Comparison of ENCODE assay signal across 8 cellular contexts in genomic region chr1:89029051-89029450, GRCh38. TPM values are rescaled to one million over a fixed set of nuclear protein-coding genes. Genes with fewer than 3 reads are reported as not detected.
DNase-seq lines count a peak whose midpoint lies in the region; ATAC-seq and TF ChIP-seq lines count a peak whose summit lies in the region.
"Not testable (repeated sequence)": the region's sequence is repeated elsewhere in the genome, so short reads cannot be mapped to it uniquely, and the experiment has no call there.
"Had no signal": no experiment of that assay in that cellular context is flagged by ENCODE, and none has a peak within 500 bp of the region (broad histone marks: within the 10 kb centered on the region; RNA-seq: fewer than 3 reads in every experiment).

No MANE protein-coding gene starts in this region.

- H2AFZ ChIP-seq in mammary epithelial cell (ENCODE audit: low read depth, low read length), result not testable (repeated sequence)

- not testable (repeated sequence) for DNase-seq in CD4-positive, alpha-beta T cell; activated T-helper 2 cell treated with anti-CD3 and anti-CD28 coated beads, Interferon-gamma antibody, Interleukin-2, Interleukin-4, amounts not matched to agents 10 μg/mL and 5 μg/mL and 100 μg/mL, durations not matched to agents 14 hours and 24 hours and 36 hours (ENCODE audit: low spot score)
- DNase-seq in EL (peak; percentile 44), NCI-H526 treated with DMSO at 0.1 percent for 48 hours (lab: John Stamatoyannopoulos, UW) (peak; percentile 9), mammary epithelial cell (peak; percentile 18)
- DNase-seq in activated CD4-positive, alpha-beta T cell treated with anti-CD3 and anti-CD28 coated beads, Interleukin-2, amount 10 ng/mL, durations not matched to agents 24 days and 14 days, result peak; percentile 68
- peak in 6 of 9 donors; percentile 12 to 48 (median 27) for DNase-seq in naive thymus-derived CD4-positive, alpha-beta T cell

- not testable (repeated sequence) for H4K20me1 ChIP-seq in mammary epithelial cell (ENCODE audit: insufficient read depth, low read length)

- peaks cover 58% of the 10 kb centered on the region for H3K4me1 Mint-ChIP-seq in CD4-positive, alpha-beta T cell (ENCODE audit: low read depth)
- peaks cover 26% of the 10 kb centered on the region for H3K4me1 Mint-ChIP-seq in activated CD4-positive, alpha-beta T cell treated with anti-CD3 and anti-CD28 coated beads, Interleukin-2, amount 10 ng/mL, durations not matched to agents 24 days and 14 days
- H3K4me1 Mint-ChIP-seq in activated T-helper 2 cell treated with anti-CD3 and anti-CD28 coated beads, Interferon-gamma antibody, Interleukin-2, Interleukin-4, amounts not matched to agents 10 μg/mL and 5 μg/mL and 100 μg/mL, durations not matched to agents 14 hours and 24 hours and 36 hours (ENCODE audit: low read depth), result peaks cover 34% of the 10 kb centered on the region
- peaks cover 10 to 54% (median 45%) of the 10 kb centered on the region in 7 donors for H3K4me1 Mint-ChIP-seq in naive thymus-derived CD4-positive, alpha-beta T cell

- H3K9ac ChIP-seq in mammary epithelial cell (ENCODE audit: insufficient read depth, low read length), result not testable (repeated sequence)

- not testable (repeated sequence) for H3K4me2 ChIP-seq in mammary epithelial cell (ENCODE audit: insufficient read depth, low read depth, low read length)

- H3K27ac Mint-ChIP-seq in CD4-positive, alpha-beta T cell, result peak overlapping the region; percentile 79
- peak overlapping the region; percentile 61 for H3K27ac Mint-ChIP-seq in activated CD4-positive, alpha-beta T cell treated with anti-CD3 and anti-CD28 coated beads, Interleukin-2, amount 10 ng/mL, durations not matched to agents 24 days and 14 days
- H3K27ac Mint-ChIP-seq in activated T-helper 2 cell treated with anti-CD3 and anti-CD28 coated beads, Interferon-gamma antibody, Interleukin-2, Interleukin-4, amounts not matched to agents 10 μg/mL and 5 μg/mL and 100 μg/mL, durations not matched to agents 14 hours and 24 hours and 36 hours, result peak overlapping the region; percentile 37
- H3K27ac Mint-ChIP-seq in naive thymus-derived CD4-positive, alpha-beta T cell, result peak overlapping the region in 7 of 9 donors; percentile 3 to 86 (median 32)

- intact Hi-C loops in CD4-positive, alpha-beta T cell (cut with DNase I, micrococcal nuclease), result loop anchor here in 1 of 2 experiments (5.0 kb wide), 1 partner anchor 38 kb away; the partner anchor contains the start of gene GBP1
- intact Hi-C loops in activated CD4-positive, alpha-beta T cell treated with anti-CD3 and anti-CD28 coated beads, Interleukin-2, amount 10 ng/mL, durations not matched to agents 24 days and 14 days (cut with micrococcal nuclease), result loop anchor here (1.0 kb wide), 1 partner anchor 9 kb away; no protein-coding TSS in a partner anchor
- intact Hi-C loops in activated T-helper 2 cell treated with anti-CD3 and anti-CD28 coated beads, Interferon-gamma antibody, Interleukin-2, Interleukin-4, amounts not matched to agents 10 μg/mL and 5 μg/mL and 100 μg/mL, durations not matched to agents 14 hours and 24 hours and 36 hours (cut with micrococcal nuclease), result loop anchor here (1.0 kb wide), 1 partner anchor 17 kb away; no protein-coding TSS in a partner anchor
- intact Hi-C loops in mammary epithelial cell (cut with micrococcal nuclease); naive thymus-derived CD4-positive, alpha-beta T cell (cut with micrococcal nuclease): not testable (repeated sequence)

- peak; percentile 55 for ATAC-seq in CD4-positive, alpha-beta T cell (ENCODE audit: poor library complexity)
- ATAC-seq in naive thymus-derived CD4-positive, alpha-beta T cell, result not testable (repeated sequence)

- H3K27ac ChIP-seq in CD4-positive, alpha-beta T cell (ENCODE audit: low read depth, low read length); mammary epithelial cell (ENCODE audit: insufficient read depth, low read depth, low read length); naive thymus-derived CD4-positive, alpha-beta T cell (ENCODE audit: low read depth, low read length): not testable (repeated sequence)

- not testable (repeated sequence) for H3K36me3 ChIP-seq in mammary epithelial cell (ENCODE audit: insufficient read depth, low read length); naive thymus-derived CD4-positive, alpha-beta T cell (ENCODE audit: control insufficient read depth in 2 of 3, insufficient read depth in 3 of 3, low read length in 3 of 3)

- H3K9me3 ChIP-seq in CD4-positive, alpha-beta T cell (ENCODE audit: control insufficient read depth, low read length); mammary epithelial cell (replicated peaks; ENCODE audit: insufficient read depth, low read length); naive thymus-derived CD4-positive, alpha-beta T cell (ENCODE audit: control insufficient read depth in 2 of 3, low read length in 3 of 3): not testable (repeated sequence)

- CTCF ChIA-PET in CD4-positive, alpha-beta T cell (lab: Charles Lee); mammary epithelial cell (lab: Charles Lee; ENCODE audit: low non-redundant PET); naive thymus-derived CD4-positive, alpha-beta T cell (lab: Charles Lee): not testable (repeated sequence)

- 45% methylated on average over 2 of the region's 2 CpGs for WGBS in mammary epithelial cell (ENCODE audit: low coverage, missing lambda C conversion rate)

- TF ChIP-seq CTCF in CD4-positive, alpha-beta T cell (IDR thresholded peaks at IDR 0.05); mammary epithelial cell (conservative IDR thresholded peaks at IDR 0.05 in 1 of 2, IDR thresholded peaks at IDR 0.05 in 1 of 2; ENCODE audit: extremely low read depth in 1 of 2, insufficient read depth in 1 of 2, low read depth in 1 of 2, low read length in 2 of 2): not testable (repeated sequence)

- H3K9me3 Mint-ChIP-seq in CD4-positive, alpha-beta T cell, result not testable (repeated sequence)
- H3K9me3 Mint-ChIP-seq in activated CD4-positive, alpha-beta T cell treated with anti-CD3 and anti-CD28 coated beads, Interleukin-2, amount 10 ng/mL, durations not matched to agents 24 days and 14 days, result peaks cover 29% of the 10 kb centered on the region
- H3K9me3 Mint-ChIP-seq in activated T-helper 2 cell treated with anti-CD3 and anti-CD28 coated beads, Interferon-gamma antibody, Interleukin-2, Interleukin-4, amounts not matched to agents 10 μg/mL and 5 μg/mL and 100 μg/mL, durations not matched to agents 14 hours and 24 hours and 36 hours, result peaks cover 55% of the 10 kb centered on the region
- peaks cover 1 to 49% (median 25%) of the 10 kb centered on the region in 11 donors for H3K9me3 Mint-ChIP-seq in naive thymus-derived CD4-positive, alpha-beta T cell

- H3K36me3 Mint-ChIP-seq in CD4-positive, alpha-beta T cell (ENCODE audit: low read depth), result peaks cover 11% of the 10 kb centered on the region
- peaks cover 31% of the 10 kb centered on the region for H3K36me3 Mint-ChIP-seq in activated CD4-positive, alpha-beta T cell treated with anti-CD3 and anti-CD28 coated beads, Interleukin-2, amount 10 ng/mL, durations not matched to agents 24 days and 14 days (ENCODE audit: low read depth)
- H3K36me3 Mint-ChIP-seq in activated T-helper 2 cell treated with anti-CD3 and anti-CD28 coated beads, Interferon-gamma antibody, Interleukin-2, Interleukin-4, amounts not matched to agents 10 μg/mL and 5 μg/mL and 100 μg/mL, durations not matched to agents 14 hours and 24 hours and 36 hours (ENCODE audit: low read depth), result peaks cover 46% of the 10 kb centered on the region
- H3K36me3 Mint-ChIP-seq in naive thymus-derived CD4-positive, alpha-beta T cell, result peaks cover 4 to 73% (median 22%) of the 10 kb centered on the region in 5 donors

- not testable (repeated sequence) for H3K27me3 Mint-ChIP-seq in CD4-positive, alpha-beta T cell; activated CD4-positive, alpha-beta T cell treated with anti-CD3 and anti-CD28 coated beads, Interleukin-2, amount 10 ng/mL, durations not matched to agents 24 days and 14 days; activated T-helper 2 cell treated with anti-CD3 and anti-CD28 coated beads, Interferon-gamma antibody, Interleukin-2, Interleukin-4, amounts not matched to agents 10 μg/mL and 5 μg/mL and 100 μg/mL, durations not matched to agents 14 hours and 24 hours and 36 hours (ENCODE audit: low read depth); naive thymus-derived CD4-positive, alpha-beta T cell

- H3K4me3 ChIP-seq in mammary epithelial cell (replicated peaks in 1 of 3; ENCODE audit: insufficient read depth in 1 of 3, low read depth in 2 of 3, low read length in 3 of 3); naive thymus-derived CD4-positive, alpha-beta T cell (ENCODE audit: low read length): not testable (repeated sequence)

- H3K4me1 ChIP-seq in mammary epithelial cell (ENCODE audit: insufficient read depth, low read length); naive thymus-derived CD4-positive, alpha-beta T cell (ENCODE audit: control insufficient read depth in 2 of 2, insufficient read depth in 2 of 2, low read length in 2 of 2): not testable (repeated sequence)

- not testable (repeated sequence) for H3K79me2 ChIP-seq in mammary epithelial cell (ENCODE audit: insufficient read depth, low read length)

- POLR2A ChIA-PET in CD4-positive, alpha-beta T cell (lab: Charles Lee), result not testable (repeated sequence)
- POLR2A ChIA-PET in naive thymus-derived CD4-positive, alpha-beta T cell (lab: Charles Lee), result interaction anchor here (0.6 kb wide), 1 partner anchor 55 kb away, joined by 3 read pairs; no protein-coding TSS in a partner anchor

- peak overlapping the region; percentile 47 for H3K4me3 Mint-ChIP-seq in CD4-positive, alpha-beta T cell
- peak overlapping the region; percentile 32 for H3K4me3 Mint-ChIP-seq in activated CD4-positive, alpha-beta T cell treated with anti-CD3 and anti-CD28 coated beads, Interleukin-2, amount 10 ng/mL, durations not matched to agents 24 days and 14 days
- H3K4me3 Mint-ChIP-seq in activated T-helper 2 cell treated with anti-CD3 and anti-CD28 coated beads, Interferon-gamma antibody, Interleukin-2, Interleukin-4, amounts not matched to agents 10 μg/mL and 5 μg/mL and 100 μg/mL, durations not matched to agents 14 hours and 24 hours and 36 hours (ENCODE audit: low read depth), result not testable (repeated sequence)
- peak overlapping the region in 7 of 10 donors; percentile 8 to 70 (median 54) for H3K4me3 Mint-ChIP-seq in naive thymus-derived CD4-positive, alpha-beta T cell

- BruUV-seq in mammary epithelial cell (replicated peaks; lab: Mats Ljungman, UMichigan), result not testable (repeated sequence)

- dilution Hi-C loops in mammary epithelial cell (cut with HindIII; ENCODE audit: low sequenced_read_pairs), result not testable (repeated sequence)

- H3K27me3 ChIP-seq in CD4-positive, alpha-beta T cell (ENCODE audit: control insufficient read depth, insufficient read depth, low read length); mammary epithelial cell (ENCODE audit: insufficient read depth, low read length); naive thymus-derived CD4-positive, alpha-beta T cell (ENCODE audit: control insufficient read depth in 2 of 2, insufficient read depth in 2 of 2, low read length in 2 of 2): not testable (repeated sequence)

- in situ Hi-C loops in mammary epithelial cell (cut with MboI; ENCODE audit: low sequenced_read_pairs in 2 of 2), result not testable (repeated sequence)

RNA-seq across cellular contexts. Expression of gene GBP3, which starts 6.4 kb away (rescaled TPM):
- total RNA-seq in CD4-positive, alpha-beta T cell, result 10 to 100 TPM; 17.5 to 20.7 TPM
- 7.1 and 8.1 TPM in 2 replicates for total RNA-seq in activated CD4-positive, alpha-beta T cell treated with anti-CD3 and anti-CD28 coated beads, Interleukin-2, amount 10 ng/mL, durations not matched to agents 24 days and 14 days
- total RNA-seq in activated T-helper 2 cell treated with anti-CD3 and anti-CD28 coated beads, Interferon-gamma antibody, Interleukin-2, Interleukin-4, amounts not matched to agents 10 μg/mL and 5 μg/mL and 100 μg/mL, durations not matched to agents 14 hours and 24 hours and 36 hours, result 6.4 and 7.5 TPM in 2 replicates
- total RNA-seq in mammary epithelial cell, result 10 to 100 TPM; 20.2 to 27.2 TPM
- polyA plus RNA-seq in mammary epithelial cell, result 11.0 TPM
- polyA minus RNA-seq in mammary epithelial cell, result 12.8 TPM
- 10 to 100 TPM; 15.9 to 39.9 (median 31.9) TPM for total RNA-seq in naive thymus-derived CD4-positive, alpha-beta T cell
- polyA plus RNA-seq in naive thymus-derived CD4-positive, alpha-beta T cell, result 10 to 100 TPM; 11.1 to 11.9 TPM
- total RNA-seq: H1 had no signal
- polyA plus RNA-seq: H1 had no signal

RNA-seq across cellular contexts. Expression of gene GBP1, which starts 36.0 kb away (rescaled TPM):
- 10 to 100 TPM; 15.5 to 16.5 TPM for total RNA-seq in CD4-positive, alpha-beta T cell
- 36.9 and 38.3 TPM in 2 replicates for total RNA-seq in activated CD4-positive, alpha-beta T cell treated with anti-CD3 and anti-CD28 coated beads, Interleukin-2, amount 10 ng/mL, durations not matched to agents 24 days and 14 days
- 35.3 and 40.0 TPM in 2 replicates for total RNA-seq in activated T-helper 2 cell treated with anti-CD3 and anti-CD28 coated beads, Interferon-gamma antibody, Interleukin-2, Interleukin-4, amounts not matched to agents 10 μg/mL and 5 μg/mL and 100 μg/mL, durations not matched to agents 14 hours and 24 hours and 36 hours
- total RNA-seq in mammary epithelial cell, result 10 to 100 TPM; 10.9 to 31.5 TPM
- polyA plus RNA-seq in mammary epithelial cell, result 5.9 TPM
- polyA minus RNA-seq in mammary epithelial cell, result 2.0 TPM
- 100 to 1,000 TPM in 1 of 5 experiments, 10 to 100 TPM in 4; 17.1 to 319 (median 51.9) TPM for total RNA-seq in naive thymus-derived CD4-positive, alpha-beta T cell
- 10 to 100 TPM; 34.3 to 57.5 TPM for polyA plus RNA-seq in naive thymus-derived CD4-positive, alpha-beta T cell
- total RNA-seq: H1 had no signal
- polyA plus RNA-seq: H1 had no signal

RNA-seq across cellular contexts. Expression of gene KYAT3, which starts 36.6 kb away (rescaled TPM):
- 10 to 100 TPM; 13.4 to 13.9 TPM for total RNA-seq in CD4-positive, alpha-beta T cell
- 32.0 and 32.9 TPM in 2 replicates for total RNA-seq in activated CD4-positive, alpha-beta T cell treated with anti-CD3 and anti-CD28 coated beads, Interleukin-2, amount 10 ng/mL, durations not matched to agents 24 days and 14 days
- 32.6 and 33.9 TPM in 2 replicates for total RNA-seq in activated T-helper 2 cell treated with anti-CD3 and anti-CD28 coated beads, Interferon-gamma antibody, Interleukin-2, Interleukin-4, amounts not matched to agents 10 μg/mL and 5 μg/mL and 100 μg/mL, durations not matched to agents 14 hours and 24 hours and 36 hours
- total RNA-seq in mammary epithelial cell, result 10 to 100 TPM; 23.8 to 26.5 TPM
- 25.0 TPM for polyA plus RNA-seq in mammary epithelial cell
- polyA minus RNA-seq in mammary epithelial cell, result 12.9 TPM
- total RNA-seq in naive thymus-derived CD4-positive, alpha-beta T cell, result 10 to 100 TPM; 16.3 to 28.9 (median 27.6) TPM
- polyA plus RNA-seq in naive thymus-derived CD4-positive, alpha-beta T cell, result 10 to 100 TPM; 23.3 to 27.4 TPM

RNA-seq across cellular contexts. Expression of gene RBMXL1, which starts 36.6 kb away (rescaled TPM):
- 10 to 100 TPM; 17.8 to 21.3 TPM for total RNA-seq in CD4-positive, alpha-beta T cell
- 34.5 and 37.0 TPM in 2 replicates for total RNA-seq in activated CD4-positive, alpha-beta T cell treated with anti-CD3 and anti-CD28 coated beads, Interleukin-2, amount 10 ng/mL, durations not matched to agents 24 days and 14 days
- total RNA-seq in activated T-helper 2 cell treated with anti-CD3 and anti-CD28 coated beads, Interferon-gamma antibody, Interleukin-2, Interleukin-4, amounts not matched to agents 10 μg/mL and 5 μg/mL and 100 μg/mL, durations not matched to agents 14 hours and 24 hours and 36 hours, result 27.8 and 28.7 TPM in 2 replicates
- total RNA-seq in mammary epithelial cell, result 10 to 100 TPM in 1 of 2 donors, 1 to 10 TPM in 1; 8.2 to 14.6 TPM
- polyA plus RNA-seq in mammary epithelial cell, result 7.9 TPM
- 11.0 TPM for polyA minus RNA-seq in mammary epithelial cell
- total RNA-seq in naive thymus-derived CD4-positive, alpha-beta T cell, result 10 to 100 TPM; 16.3 to 26.7 (median 21.6) TPM
- 10 to 100 TPM; 12.5 to 13.5 TPM for polyA plus RNA-seq in naive thymus-derived CD4-positive, alpha-beta T cell
